In the genomic region with DNA sequence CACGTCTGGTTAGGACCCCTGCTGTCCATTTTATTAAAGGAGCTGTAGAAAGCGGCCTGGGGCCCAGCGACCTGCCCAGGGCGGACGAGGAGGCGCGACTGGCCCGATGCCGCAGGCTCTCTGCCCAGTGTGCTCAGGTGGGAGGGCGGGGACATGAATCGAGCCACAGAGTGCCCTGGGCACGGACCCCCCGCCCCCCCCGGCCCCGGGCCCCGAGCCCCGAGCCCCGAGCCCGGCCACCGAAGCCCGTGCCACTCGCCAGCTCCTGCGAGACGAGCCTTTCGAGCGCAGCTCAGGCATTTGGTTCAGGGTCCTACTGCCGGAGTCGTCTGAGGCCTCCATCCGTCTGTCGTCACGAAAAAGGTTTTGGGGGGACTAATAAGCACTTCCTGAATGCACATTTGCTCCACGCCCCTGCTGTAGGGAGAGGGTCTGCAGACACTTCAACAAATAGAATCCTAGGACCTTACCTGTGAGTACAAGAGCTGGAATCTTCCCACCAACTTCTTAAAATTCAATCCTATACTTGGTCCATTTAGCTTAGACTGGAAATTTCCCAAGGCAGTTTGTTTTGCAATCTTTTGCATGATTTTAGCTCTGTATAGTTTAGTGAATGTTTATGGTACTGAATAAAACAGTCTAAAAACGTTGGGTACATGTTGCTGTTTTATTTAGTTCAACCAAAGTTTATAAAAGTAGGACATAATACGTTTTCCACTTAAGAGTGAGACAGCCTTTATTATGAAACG, we compare ENCODE assay signal across 9 cellular contexts. TPM values are rescaled to one million over a fixed set of nuclear protein-coding genes. Genes with fewer than 3 reads are reported as not detected.
DNase-seq lines count a peak whose midpoint lies in the region; FAIRE-seq and TF ChIP-seq lines count a peak whose summit lies in the region.
"Had no signal": no experiment of that assay in that cellular context is flagged by ENCODE, and none has a peak within 500 bp of the region (broad histone marks: within the 10 kb centered on the region; RNA-seq: fewer than 3 reads in every experiment).

No MANE protein-coding gene starts in this region.

- peak overlapping the region; percentile 97 for H3K27ac Mint-ChIP-seq in activated naive CD8-positive, alpha-beta T cell treated with anti-CD3 and anti-CD28 coated beads for 36 hours

- FAIRE-seq in RCC 7860 (lab: Jason Lieb, UNC) (no peak), D721Med (lab: Jason Lieb, UNC) (no peak)
- FAIRE-seq: TTC549 had no signal

- in situ Hi-C loops in GM23248 (cut with MboI), result no loop called here

- H3K9me3 ChIP-seq in GM23248 (ENCODE audit: low read depth) (no peaks in the 10 kb centered on the region), iPS-15b (ENCODE audit: control insufficient read depth, insufficient read depth, low read length) (no peaks in the 10 kb centered on the region), smooth muscle cell (replicated peaks; ENCODE audit: low read depth) (no peaks in the 10 kb centered on the region)

- H3K9me3 Mint-ChIP-seq in activated naive CD8-positive, alpha-beta T cell treated with anti-CD3 and anti-CD28 coated beads for 36 hours, result no peaks in the 10 kb centered on the region

- H3K4me2 ChIP-seq in GM23248 (ENCODE audit: unreplicated experiment), result peak overlapping the region; percentile 92
- H3K4me2 ChIP-seq in smooth muscle cell, result peak overlapping the region; percentile 96

- H3F3A ChIP-seq in GM23248 (ENCODE audit: insufficient read depth) (peaks cover 59% of the 10 kb centered on the region), smooth muscle cell (ENCODE audit: low read depth) (peaks cover 15% of the 10 kb centered on the region)

- no peak for TF ChIP-seq CTCF in GM12864 (IDR thresholded peaks at IDR 0.05; ENCODE audit: low read depth, low read length, missing control alignments)
- TF ChIP-seq CTCF in LNCaP clone FGC (IDR thresholded peaks at IDR 0.05; ENCODE audit: control insufficient read depth, extremely low read depth, insufficient read depth), result no peak
- no peak for TF ChIP-seq CTCF in smooth muscle cell (IDR thresholded peaks at IDR 0.05; ENCODE audit: borderline replicate concordance, insufficient read depth, poor library complexity, severe bottlenecking)
- no peak for TF ChIP-seq CTCF in D721Med (IDR thresholded peaks at IDR 0.05; ENCODE audit: insufficient read depth, missing control alignments)

- peaks cover 61% of the 10 kb centered on the region for H3K79me2 ChIP-seq in GM23248 (ENCODE audit: insufficient read depth)
- H3K79me2 ChIP-seq in smooth muscle cell (ENCODE audit: low read depth), result peaks cover 41% of the 10 kb centered on the region

- H3K27me3 Mint-ChIP-seq in activated naive CD8-positive, alpha-beta T cell treated with anti-CD3 and anti-CD28 coated beads for 36 hours, result no peaks in the 10 kb centered on the region

- peaks cover 40% of the 10 kb centered on the region for H3K4me1 Mint-ChIP-seq in activated naive CD8-positive, alpha-beta T cell treated with anti-CD3 and anti-CD28 coated beads for 36 hours

- H3K4me3 ChIP-seq in GM12864 (ENCODE audit: low read depth, low read length), result peak overlapping the region; percentile 93
- peak overlapping the region; percentile 97 for H3K4me3 ChIP-seq in GM23248
- peak overlapping the region; percentile 97 for H3K4me3 ChIP-seq in LNCaP clone FGC (ENCODE audit: low read depth, low read length)
- H3K4me3 ChIP-seq in iPS-15b (ENCODE audit: low read depth, low read length), result peak overlapping the region; percentile 68
- peak overlapping the region; percentile 91 for H3K4me3 ChIP-seq in smooth muscle cell

- DNase-seq in GM12864 (ENCODE audit: low read depth) (no peak), GM23248 (peak; percentile 61), LNCaP clone FGC (ENCODE audit: low read depth) (no peak), smooth muscle cell (lab: John Stamatoyannopoulos, UW; ENCODE audit: unreplicated experiment) (no peak), RCC 7860 (ENCODE audit: low spot score) (no peak), D721Med (ENCODE audit: insufficient read length, low spot score) (no peak)
- peak; percentile 38 for DNase-seq in activated naive CD8-positive, alpha-beta T cell treated with anti-CD3 and anti-CD28 coated beads for 36 hours

- no peaks in the 10 kb centered on the region for H3K27me3 ChIP-seq in GM23248 (replicated peaks; ENCODE audit: insufficient read depth)
- no peaks in the 10 kb centered on the region for H3K27me3 ChIP-seq in iPS-15b (ENCODE audit: control insufficient read depth, insufficient read depth, low read length)
- no peaks in the 10 kb centered on the region for H3K27me3 ChIP-seq in smooth muscle cell (ENCODE audit: low read depth)

- H2AFZ ChIP-seq in GM23248 (peak overlapping the region; percentile 35), smooth muscle cell (ENCODE audit: low read depth) (peak overlapping the region; percentile 42)

- H3K27ac ChIP-seq in GM23248 (peak overlapping the region; percentile 98), smooth muscle cell (ENCODE audit: low read depth) (peak overlapping the region; percentile 94)

- H3K4me1 ChIP-seq in GM23248 (ENCODE audit: insufficient read depth), result peaks cover 56% of the 10 kb centered on the region
- H3K4me1 ChIP-seq in iPS-15b (ENCODE audit: control insufficient read depth, insufficient read depth, low read length), result peaks cover 7% of the 10 kb centered on the region
- H3K4me1 ChIP-seq in smooth muscle cell (ENCODE audit: low read depth), result peaks cover 29% of the 10 kb centered on the region

- H3K9me2 ChIP-seq in GM23248 (ENCODE audit: insufficient read depth), result no peaks in the 10 kb centered on the region

- H3K36me3 Mint-ChIP-seq in activated naive CD8-positive, alpha-beta T cell treated with anti-CD3 and anti-CD28 coated beads for 36 hours, result peaks cover 21% of the 10 kb centered on the region

- H3K36me3 ChIP-seq in GM23248 (ENCODE audit: low read depth), result no peaks in the 10 kb centered on the region
- H3K36me3 ChIP-seq in iPS-15b (ENCODE audit: control insufficient read depth, insufficient read depth, low read length), result no peaks in the 10 kb centered on the region
- H3K36me3 ChIP-seq in smooth muscle cell (ENCODE audit: low read depth), result no peaks in the 10 kb centered on the region

- peak overlapping the region; percentile 98 for H3K9ac ChIP-seq in GM23248
- peak overlapping the region; percentile 95 for H3K9ac ChIP-seq in iPS-15b (ENCODE audit: low read depth, low read length)
- peak overlapping the region; percentile 93 for H3K9ac ChIP-seq in smooth muscle cell (ENCODE audit: low read depth)

- 2 to 3% methylated on average over 19 to 29 of the region's 35 CpGs for WGBS in GM23248 (ENCODE audit: low coverage in 1 of 2, low lambda C conversion rate in 2 of 2, missing lambda C conversion rate in 2 of 2), 2 experiments
- WGBS in smooth muscle cell (ENCODE audit: low lambda C conversion rate), result 2% methylated on average over 26 of the region's 35 CpGs

- H4K20me1 ChIP-seq in GM23248 (ENCODE audit: insufficient read depth) (no peaks in the 10 kb centered on the region), smooth muscle cell (ENCODE audit: low read depth) (peaks cover 31% of the 10 kb centered on the region)

- peak overlapping the region; percentile 98 for H3K4me3 Mint-ChIP-seq in activated naive CD8-positive, alpha-beta T cell treated with anti-CD3 and anti-CD28 coated beads for 36 hours

RNA-seq across cellular contexts. Expression of a gene that starts 0.7 kb away (rescaled TPM):
- total RNA-seq in GM23248 (2014; rRNA removed; shearing (Covaris generic)), result 25.4 and 31.8 TPM in 2 replicates
- 19.8 and 20.9 TPM in 2 replicates for polyA plus RNA-seq in GM23248 (2016; fragmentation: Nextera tagmentation; extraction: Ambion mirVana)
- 10 to 100 TPM; 13.4 to 14.5 TPM for total RNA-seq in activated naive CD8-positive, alpha-beta T cell treated with anti-CD3 and anti-CD28 coated beads for 36 hours
- 18.3 and 21.4 TPM in 2 replicates for total RNA-seq in smooth muscle cell
- polyA plus RNA-seq in smooth muscle cell, result 8.9 and 17.6 TPM in 2 replicates

Comparison
In these comparisons a context has a peak if more than half of its experiments do, and no peak if none do; other contexts are left out.
1. DNase-seq: peak in GM23248 (single experiment) and activated naive CD8-positive, alpha-beta T cell treated with anti-CD3 and anti-CD28 coated beads for 36 hours (single experiment); none in GM12864 (single experiment), LNCaP clone FGC (single experiment), smooth muscle cell (single experiment), RCC 7860 (single experiment) and D721Med (single experiment).
2. Peak in every context shown above with its lines, with median percentiles within 50 percentile points of each other: H3K4me3 ChIP-seq and H3K9ac ChIP-seq.